ENCODE assay signal across 19 cellular contexts in the genomic region with DNA sequence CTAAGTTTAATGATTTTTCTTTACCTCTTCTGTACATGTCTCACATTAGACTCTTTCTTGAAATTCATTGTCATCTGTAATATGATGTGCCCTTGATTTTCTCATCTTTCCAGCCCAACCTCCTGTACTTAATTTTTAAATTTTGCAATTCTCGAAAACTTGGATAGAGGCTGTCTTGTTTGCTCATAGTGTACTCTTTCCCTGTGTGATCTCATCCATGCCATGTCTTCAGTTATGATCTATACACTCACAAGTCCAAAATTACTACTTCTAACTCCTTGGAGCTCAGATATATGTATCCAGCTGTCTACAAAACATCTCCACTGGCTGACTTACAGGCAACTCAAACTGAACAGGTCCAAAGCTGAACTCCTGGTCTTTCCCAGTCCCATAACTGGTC.
"Had no signal": no experiment of that assay in that cellular context is flagged by ENCODE, and none has a peak within 500 bp of the region (broad histone marks: within the 10 kb centered on the region; RNA-seq: fewer than 3 reads in every experiment).

No MANE protein-coding gene starts in this region.

- H3K4me3 ChIP-seq: ascending aorta, cardiac muscle cell, gastrocnemius medialis, spleen, thyroid gland, upper lobe of right lung had no signal

- H3K9me3 ChIP-seq: ascending aorta, gastrocnemius medialis, spleen, thyroid gland, upper lobe of right lung had no signal

- H3K27me3 ChIP-seq: ascending aorta, cardiac muscle cell, gastrocnemius medialis, spleen, thyroid gland, upper lobe of right lung had no signal

- ATAC-seq: activated CD4-positive, alpha-beta T cell treated with anti-CD3 and anti-CD28 coated beads for 36 hours; activated CD8-positive, alpha-beta memory T cell treated with anti-CD3 and anti-CD28 coated beads, Interleukin-2, amount 10 ng/mL, durations not matched to agents 7 days and 5 days; activated CD8-positive, alpha-beta T cell treated with anti-CD3 and anti-CD28 coated beads, Interleukin-2, amount 10 ng/mL, durations not matched to agents 7 days and 5 days; activated naive CD4-positive, alpha-beta T cell treated with anti-CD3 and anti-CD28 coated beads, Interleukin-2, amount 50 U/mL, for 72 hours; activated T-cell treated with anti-CD3 and anti-CD28 coated beads, Interleukin-2, amount 50 U/mL, for 72 hours; gastrocnemius medialis; upper lobe of right lung had no signal

- H3K27ac ChIP-seq: cardiac muscle cell, gastrocnemius medialis, spleen, upper lobe of right lung had no signal

- H3K36me3 ChIP-seq: ascending aorta, cardiac muscle cell, gastrocnemius medialis, spleen, thyroid gland, upper lobe of right lung had no signal

- DNase-seq: activated CD4-positive, alpha-beta T cell treated with anti-CD3 and anti-CD28 coated beads for 36 hours; activated CD4-positive, CD25-positive, alpha-beta regulatory T cell; activated CD8-positive, alpha-beta memory T cell treated with anti-CD3 and anti-CD28 coated beads, Interleukin-2, amount 10 ng/mL, durations not matched to agents 7 days and 5 days; activated CD8-positive, alpha-beta T cell treated with anti-CD3 and anti-CD28 coated beads, Interleukin-2, amount 10 ng/mL, durations not matched to agents 7 days and 5 days; activated naive CD4-positive, alpha-beta T cell; activated T-cell treated with anti-CD3 and anti-CD28 coated beads, Interleukin-2, amount 50 U/mL, for 72 hours; cortex of kidney; gastrocnemius medialis; hypothalamus; immature natural killer cell; kidney; spleen; stimulated activated naive CD4-positive, alpha-beta T cell; T-helper 1 cell; thyroid gland; upper lobe of right lung had no signal
